In the genomic region with DNA sequence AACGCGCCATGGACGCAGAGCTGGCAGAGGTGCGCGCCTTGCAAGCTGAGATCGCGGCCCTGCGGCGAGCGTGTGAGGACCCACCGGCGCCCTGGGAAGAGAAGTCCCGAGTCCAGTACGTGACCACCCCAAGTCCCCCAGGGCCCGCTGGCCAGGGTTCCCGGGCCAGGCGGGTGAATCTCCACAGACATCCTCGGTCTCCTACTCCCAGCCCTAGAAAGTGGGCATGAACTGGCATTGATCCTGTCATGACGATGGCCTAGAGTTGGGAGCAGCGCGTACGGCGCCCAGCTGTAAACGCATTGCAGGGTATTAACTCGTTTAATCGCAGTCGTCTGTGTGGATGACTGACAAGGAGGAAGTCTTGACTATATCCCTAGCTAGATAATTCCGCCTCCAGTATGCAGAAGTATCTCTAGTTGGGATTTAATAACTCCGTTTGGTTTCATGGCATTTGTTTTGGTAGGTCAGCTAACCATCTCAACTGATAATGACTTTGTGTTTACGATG, we compare ENCODE assay signal across 8 cellular contexts. TPM values are rescaled to one million over a fixed set of nuclear protein-coding genes. Genes with fewer than 3 reads are reported as not detected.
DNase-seq lines count a peak whose midpoint lies in the region; TF ChIP-seq lines count a peak whose summit lies in the region.

No MANE protein-coding gene starts in this region.

- no peaks in the 10 kb centered on the region; the same call in 1 of the 2 replicates for H3K36me3 ChIP-seq in Loucy (ENCODE audit: insufficient read depth, low read length)
- H3K36me3 ChIP-seq in thymus (ENCODE audit: control insufficient read depth, insufficient read depth) = no peaks in the 10 kb centered on the region

- H3K9me3 ChIP-seq in Loucy (ENCODE audit: insufficient read depth, low read depth, low read length) (no peaks in the 10 kb centered on the region), thymus (ENCODE audit: control insufficient read depth) (no peaks in the 10 kb centered on the region)

- 2% methylated on average over 30 of the region's 30 CpGs for WGBS in thymus

- peaks cover 16% of the 10 kb centered on the region for H3K36me3 Mint-ChIP-seq in activated CD4-positive, alpha-beta T cell treated with anti-CD3 and anti-CD28 coated beads, Interleukin-2, amount 10 ng/mL, durations not matched to agents 7 days and 5 days (ENCODE audit: low read depth)

- peak overlapping the region; percentile 99 for H3K4me3 Mint-ChIP-seq in activated CD4-positive, alpha-beta T cell treated with anti-CD3 and anti-CD28 coated beads, Interleukin-2, amount 10 ng/mL, durations not matched to agents 7 days and 5 days

- H3K27me3 ChIP-seq in Loucy (ENCODE audit: insufficient read depth, low read length, poor library complexity, severe bottlenecking) (no peaks in the 10 kb centered on the region), layer of hippocampus (ENCODE audit: control insufficient read depth, insufficient read depth, low read length) (no peaks in the 10 kb centered on the region), thymus (ENCODE audit: control insufficient read depth, insufficient read depth) (no peaks in the 10 kb centered on the region)

- in situ Hi-C loops in astrocyte of the spinal cord (cut with HindIII; ENCODE audit: low sequenced_read_pairs) = no loop called here

- POLR2A ChIA-PET in activated CD4-positive, alpha-beta T cell treated with anti-CD3 and anti-CD28 coated beads, Interleukin-2, amount 10 ng/mL, durations not matched to agents 7 days and 5 days (lab: Charles Lee) = interaction anchor here (0.6 to 1.0 kb wide), 4 partner anchors 23 to 370 kb away, joined by 3 read pairs; partner anchors contain the start of gene IPPK

- H3K9me2 ChIP-seq in Loucy (replicated peaks; ENCODE audit: low read depth, low read length) = no peaks in the 10 kb centered on the region

- CTCF ChIA-PET in activated CD4-positive, alpha-beta T cell treated with anti-CD3 and anti-CD28 coated beads, Interleukin-2, amount 10 ng/mL, durations not matched to agents 7 days and 5 days (lab: Charles Lee) = interaction anchor here (1.0 to 1.3 kb wide), 3 partner anchors 95 to 465 kb away, joined by 3 to 5 read pairs (median 4); no protein-coding TSS in a partner anchor

- peaks cover 45% of the 10 kb centered on the region for H3K4me1 Mint-ChIP-seq in activated CD4-positive, alpha-beta T cell treated with anti-CD3 and anti-CD28 coated beads, Interleukin-2, amount 10 ng/mL, durations not matched to agents 7 days and 5 days

- H3K4me2 ChIP-seq in Loucy (ENCODE audit: low read depth, low read length, poor library complexity, severe bottlenecking) = peak overlapping the region; percentile 89

- TF ChIP-seq CTCF in Loucy (conservative IDR thresholded peaks at IDR 0.05; ENCODE audit: low read length) (no peak), astrocyte of the spinal cord (IDR thresholded peaks at IDR 0.05; ENCODE audit: low read depth, low read length) (no peak)

- DNase-seq in activated CD4-positive, alpha-beta T cell treated with anti-CD3 and anti-CD28 coated beads, Interleukin-2, amount 10 ng/mL, durations not matched to agents 7 days and 5 days = no peak
- no peak for DNase-seq in activated CD4-positive, alpha-beta T cell treated with anti-CD3 and anti-CD28 coated beads for 1 hour
- no peak for DNase-seq in astrocyte of the spinal cord (ENCODE audit: low read depth, low spot score)
- DNase-seq in stimulated activated naive CD4-positive, alpha-beta T cell treated with Interleukin-2 at 50 U/mL for 16 hours (lab: John Stamatoyannopoulos, UW) = no peak
- DNase-seq in effector CD8-positive, alpha-beta T cell (lab: John Stamatoyannopoulos, UW) = no peak

- no peaks in the 10 kb centered on the region for H3K27me3 Mint-ChIP-seq in activated CD4-positive, alpha-beta T cell treated with anti-CD3 and anti-CD28 coated beads, Interleukin-2, amount 10 ng/mL, durations not matched to agents 7 days and 5 days

- H3K4me3 ChIP-seq in Loucy (ENCODE audit: low read length, poor library complexity, severe bottlenecking) (peak overlapping the region; percentile 90), astrocyte of the spinal cord (ENCODE audit: low read depth, low read length) (peak overlapping the region; percentile 79), thymus (ENCODE audit: low read length) (peak overlapping the region; percentile 80)

- peak overlapping the region; percentile 97 for H2AFZ ChIP-seq in Loucy (ENCODE audit: low read length)

- H3K9me3 Mint-ChIP-seq in activated CD4-positive, alpha-beta T cell treated with anti-CD3 and anti-CD28 coated beads, Interleukin-2, amount 10 ng/mL, durations not matched to agents 7 days and 5 days = no peaks in the 10 kb centered on the region

- H3K4me1 ChIP-seq in Loucy (ENCODE audit: insufficient read depth, low read length, poor library complexity, severe bottlenecking) = peaks cover 39% of the 10 kb centered on the region
- peaks cover 7% of the 10 kb centered on the region for H3K4me1 ChIP-seq in thymus (ENCODE audit: control insufficient read depth, insufficient read depth, low read length)

- H3K27ac Mint-ChIP-seq in activated CD4-positive, alpha-beta T cell treated with anti-CD3 and anti-CD28 coated beads, Interleukin-2, amount 10 ng/mL, durations not matched to agents 7 days and 5 days = peak overlapping the region; percentile 99

- H3K9ac ChIP-seq in Loucy (ENCODE audit: low read depth, low read length, poor library complexity, severe bottlenecking) = peak overlapping the region; percentile 88

- H3K27ac ChIP-seq in layer of hippocampus (ENCODE audit: low read depth, low read length) (peak overlapping the region; percentile 99), thymus (ENCODE audit: low read depth) (peak overlapping the region; percentile 96)

- H3F3A ChIP-seq in Loucy (ENCODE audit: low read depth) = no peaks in the 10 kb centered on the region

- peaks cover 67% of the 10 kb centered on the region for H3K79me2 ChIP-seq in Loucy (ENCODE audit: insufficient read depth, low read length)

- peaks cover 3% of the 10 kb centered on the region for H4K20me1 ChIP-seq in Loucy (ENCODE audit: insufficient read depth, low read length, poor library complexity, severe bottlenecking)

RNA-seq across cellular contexts. Expression of gene CENPP, which starts 0.3 kb away (rescaled TPM):
- total RNA-seq in activated CD4-positive, alpha-beta T cell treated with anti-CD3 and anti-CD28 coated beads, Interleukin-2, amount 10 ng/mL, durations not matched to agents 7 days and 5 days = 10 to 100 TPM; 23.3 to 31.6 TPM
- 3.9 TPM for polyA plus RNA-seq in thymus

RNA-seq across cellular contexts. Expression of gene NOL8, which starts 0.9 kb away (rescaled TPM):
- total RNA-seq in activated CD4-positive, alpha-beta T cell treated with anti-CD3 and anti-CD28 coated beads, Interleukin-2, amount 10 ng/mL, durations not matched to agents 7 days and 5 days = 10 to 100 TPM; 58.0 to 73.0 TPM
- polyA plus RNA-seq in thymus = 51.3 TPM

RNA-seq across cellular contexts. Expression of gene IARS1, which starts 32.5 kb away (rescaled TPM):
- total RNA-seq in activated CD4-positive, alpha-beta T cell treated with anti-CD3 and anti-CD28 coated beads, Interleukin-2, amount 10 ng/mL, durations not matched to agents 7 days and 5 days = 100 to 1,000 TPM; 123 to 128 TPM
- 30.8 TPM for polyA plus RNA-seq in thymus
